In the genomic region with DNA sequence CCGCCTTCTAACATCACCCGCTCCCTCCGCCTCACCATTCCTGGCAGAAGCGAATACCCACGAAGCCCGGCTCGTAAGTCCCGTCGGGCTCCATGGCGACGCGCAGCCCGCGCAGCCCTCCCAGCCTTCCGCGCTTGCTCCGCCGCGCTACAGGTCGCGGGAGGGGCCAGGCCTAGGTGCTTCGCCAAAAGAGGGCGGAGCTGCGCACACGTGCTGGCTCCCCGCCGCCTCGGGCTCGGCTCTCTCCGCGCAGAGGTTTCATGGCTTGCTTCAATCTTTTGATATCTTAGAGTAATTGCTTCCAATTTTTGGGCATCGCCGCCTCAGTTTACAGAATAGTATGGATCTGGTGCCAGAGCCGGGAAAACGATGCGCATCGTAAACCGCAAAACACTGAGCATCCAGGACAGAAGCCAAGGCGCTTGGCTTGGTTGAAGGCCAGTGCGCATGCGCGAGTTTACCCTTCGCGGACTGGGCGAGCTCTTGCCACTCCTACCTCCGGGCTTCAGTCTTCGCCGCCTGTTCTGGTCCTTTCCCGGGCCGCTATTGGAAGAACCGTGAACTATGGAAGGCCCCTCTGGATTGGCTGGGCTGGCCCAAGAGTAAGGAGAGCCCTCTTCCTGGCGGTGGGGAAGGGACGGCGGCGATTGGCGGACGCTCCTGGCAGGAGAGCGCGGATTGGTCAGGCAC, we compare ENCODE assay signal across 8 cellular contexts. TPM values are rescaled to one million over a fixed set of nuclear protein-coding genes. Genes with fewer than 3 reads are reported as not detected.
DNase-seq lines count a peak whose midpoint lies in the region; TF ChIP-seq lines count a peak whose summit lies in the region.

A gene (minus strand): TSS at position 113 of the 690 bp plus-strand sequence. CDS start 19 bp downstream, at position 94.

- H3K4me3 ChIP-seq in MG63 (peak within 1 kb of the TSS; percentile 84), fibroblast of pulmonary artery (replicated peaks; ENCODE audit: low read depth, low read length) (peak within 1 kb of the TSS; percentile 94)

- H3K4me3 Mint-ChIP-seq in H9 (peak within 1 kb of the TSS; percentile 95 to 99), nephron (peak within 1 kb of the TSS; percentile 88 to 96 (median 92))
- peak within 1 kb of the TSS; percentile 98 for H3K4me3 Mint-ChIP-seq in stimulated activated naive CD8-positive, alpha-beta T cell treated with anti-CD3 and anti-CD28 coated beads, Interleukin-15, Interleukin-2, amounts not matched to agents 100 ng/mL and 50 ng/mL, for 24 hours

- H3K27me3 ChIP-seq in H9 (ENCODE audit: insufficient read depth, low read length) (no peaks in the 10 kb centered on the region), MG63 (no peaks in the 10 kb centered on the region)

- H3K4ac ChIP-seq in H9 (ENCODE audit: low read depth, low read length), result no peak within 1 kb of the TSS

- H3K18ac ChIP-seq in H9 (ENCODE audit: insufficient read length, low read depth, low read length), result peak within 1 kb of the TSS; percentile 72

- H4K5ac ChIP-seq in H9 (ENCODE audit: insufficient read length, low read depth, low read length), result peak within 1 kb of the TSS; percentile 22

- H2BK120ac ChIP-seq in H9 (ENCODE audit: low read depth, low read length, poor library complexity, severe bottlenecking), result no peak within 1 kb of the TSS

- TF ChIP-seq CTCF in H9 (conservative IDR thresholded peaks at IDR 0.05) (no peak), fibroblast of pulmonary artery (IDR thresholded peaks at IDR 0.05; ENCODE audit: low read length, missing control alignments) (no peak), nephron (IDR thresholded peaks at IDR 0.05; ENCODE audit: unreplicated experiment in 3 of 3) (no peak)

- no peak within 1 kb of the TSS for H3T11ph ChIP-seq in H9 (ENCODE audit: low read length)

- H2BK20ac ChIP-seq in H9 (ENCODE audit: low read depth, low read length, poor library complexity, severe bottlenecking), result no peak within 1 kb of the TSS

- no peaks in the 10 kb centered on the region; the same call in 1 of the 2 replicates for H3K79me2 ChIP-seq in H9 (ENCODE audit: insufficient read depth, low read length)

- no CpG with 5 or more reads among the region's 59 CpGs for WGBS in H9 (ENCODE audit: extremely low coverage, insufficient read length, low lambda C conversion rate)

- DNase-seq in ELR (ENCODE audit: low read depth) (peak; percentile 100), H9 (peak; percentile 100), MG63 (peak; percentile 100), SHP77 treated with DMSO at 0.1 percent for 48 hours (lab: John Stamatoyannopoulos, UW) (peak; percentile 99), fibroblast of pulmonary artery (ENCODE audit: low read depth) (peak; percentile 100)
- DNase-seq in activated effector memory CD4-positive, alpha-beta T cell treated with anti-CD3 and anti-CD28 coated beads, Interleukin-2, amount 50 U/mL, for 16 hours, result peak; percentile 99

- H3K9me3 Mint-ChIP-seq in H9 (no peaks in the 10 kb centered on the region; a peak in 1 of 5 replicates), nephron (no peaks in the 10 kb centered on the region)
- no peaks in the 10 kb centered on the region for H3K9me3 Mint-ChIP-seq in stimulated activated naive CD8-positive, alpha-beta T cell treated with anti-CD3 and anti-CD28 coated beads, Interleukin-15, Interleukin-2, amounts not matched to agents 100 ng/mL and 50 ng/mL, for 24 hours

- H3K9me3 ChIP-seq in H9 (ENCODE audit: control insufficient read depth, low read depth, low read length), result no peaks in the 10 kb centered on the region
- H3K9me3 ChIP-seq in MG63, result no peaks in the 10 kb centered on the region

- no peak within 1 kb of the TSS for H2BK5ac ChIP-seq in H9 (ENCODE audit: insufficient read length, low read length)

- H3K4me2 ChIP-seq in H9 (ENCODE audit: insufficient read depth, insufficient read length, low read length), result peak within 1 kb of the TSS; percentile 93

- H3K9ac ChIP-seq in H9 (ENCODE audit: extremely low read depth, insufficient read length, low read length), result peak within 1 kb of the TSS; percentile 64

- no peak within 1 kb of the TSS for H2AFZ ChIP-seq in H9 (ENCODE audit: low read length)

- H3K4me1 Mint-ChIP-seq in H9 (peaks cover 27 to 47% of the 10 kb centered on the region in 2 experiments), nephron (peaks cover 19% of the 10 kb centered on the region)
- peaks cover 35% of the 10 kb centered on the region for H3K4me1 Mint-ChIP-seq in stimulated activated naive CD8-positive, alpha-beta T cell treated with anti-CD3 and anti-CD28 coated beads, Interleukin-15, Interleukin-2, amounts not matched to agents 100 ng/mL and 50 ng/mL, for 24 hours (ENCODE audit: low read depth)

- peaks cover 14% of the 10 kb centered on the region for H3K23me2 ChIP-seq in H9 (ENCODE audit: insufficient read length, low read depth, low read length, poor library complexity, severe bottlenecking)

- no peak within 1 kb of the TSS for H3K56ac ChIP-seq in H9 (ENCODE audit: insufficient read length, low read depth, low read length)

- H3K27ac Mint-ChIP-seq in H9, result peak within 1 kb of the TSS; percentile 96 to 100 (median 97)
- peak within 1 kb of the TSS; percentile 83 to 93 (median 83) for H3K27ac Mint-ChIP-seq in nephron
- H3K27ac Mint-ChIP-seq in stimulated activated naive CD8-positive, alpha-beta T cell treated with anti-CD3 and anti-CD28 coated beads, Interleukin-15, Interleukin-2, amounts not matched to agents 100 ng/mL and 50 ng/mL, for 24 hours, result peak within 1 kb of the TSS; percentile 95

- no peaks in the 10 kb centered on the region for H4K20me1 ChIP-seq in H9 (ENCODE audit: control insufficient read depth, insufficient read depth, insufficient read length)

- no peaks in the 10 kb centered on the region for H3K79me1 ChIP-seq in H9 (ENCODE audit: insufficient read depth, low read depth, low read length, poor library complexity, severe bottlenecking)

- peak within 1 kb of the TSS; percentile 19 for H3K27ac ChIP-seq in H9 (ENCODE audit: insufficient read length, low read depth, low read length)

- H3K36me3 Mint-ChIP-seq in H9 (ENCODE audit: insufficient read depth in 1 of 3, low read depth in 3 of 3), result peaks cover 28 to 58% (median 56%) of the 10 kb centered on the region in 3 experiments; a peak in 6 of 7 replicates
- peaks cover 46% of the 10 kb centered on the region for H3K36me3 Mint-ChIP-seq in nephron (ENCODE audit: low read depth)
- H3K36me3 Mint-ChIP-seq in stimulated activated naive CD8-positive, alpha-beta T cell treated with anti-CD3 and anti-CD28 coated beads, Interleukin-15, Interleukin-2, amounts not matched to agents 100 ng/mL and 50 ng/mL, for 24 hours (ENCODE audit: low read depth), result peaks cover 38% of the 10 kb centered on the region

- no peak within 1 kb of the TSS for H3K23ac ChIP-seq in H9 (ENCODE audit: insufficient read length, low read depth, low read length)

- no peak within 1 kb of the TSS for H2AK5ac ChIP-seq in H9 (ENCODE audit: insufficient read length, low read length)

- H3K4me1 ChIP-seq in H9 (ENCODE audit: insufficient read depth, low read length), result peaks cover 2% of the 10 kb centered on the region; the same call in 1 of the 2 replicates

- peak within 1 kb of the TSS; percentile 70 for H3K14ac ChIP-seq in H9 (ENCODE audit: insufficient read depth, low read length)

- peaks cover 52% of the 10 kb centered on the region for H3K36me3 ChIP-seq in MG63

- H4K91ac ChIP-seq in H9 (ENCODE audit: insufficient read length, low read depth, low read length), result no peak within 1 kb of the TSS

- H3K27me3 Mint-ChIP-seq in H9 (ENCODE audit: low read depth) (peaks cover 3% of the 10 kb centered on the region; the same call in 1 of the 2 replicates), nephron (ENCODE audit: low read depth) (no peaks in the 10 kb centered on the region)
- no peaks in the 10 kb centered on the region for H3K27me3 Mint-ChIP-seq in stimulated activated naive CD8-positive, alpha-beta T cell treated with anti-CD3 and anti-CD28 coated beads, Interleukin-15, Interleukin-2, amounts not matched to agents 100 ng/mL and 50 ng/mL, for 24 hours

- H2BK15ac ChIP-seq in H9 (ENCODE audit: low read depth, low read length), result no peak within 1 kb of the TSS

- no peak within 1 kb of the TSS for H4K8ac ChIP-seq in H9 (replicated peaks; ENCODE audit: insufficient read length, low read depth, low read length)

- H2BK12ac ChIP-seq in H9 (ENCODE audit: insufficient read length, low read depth, low read length), result no peak within 1 kb of the TSS

RNA-seq across cellular contexts. Expression of the gene that starts here (rescaled TPM):
- 145 and 146 TPM in 2 replicates for total RNA-seq in H9 (2021)
- 94.2 and 101 TPM in 2 replicates for total RNA-seq in MG63 (2014; rRNA removed; shearing (Covaris generic); ENCODE audit: low replicate concordance)

Comparison
In these comparisons a context has a peak if more than half of its experiments do, and no peak if none do; other contexts are left out.
1. Peak in every context shown above with its lines: DNase-seq, H3K4me3 ChIP-seq and H3K27ac ChIP-seq.